ENCODE assay signal across 10 cellular contexts in genomic region chr3:186235554-186235953, GRCh38.
DNase-seq lines count a peak whose midpoint lies in the region; ATAC-seq and TF ChIP-seq lines count a peak whose summit lies in the region.
"Had no signal": no experiment of that assay in that cellular context is flagged by ENCODE, and none has a peak within 500 bp of the region (broad histone marks: within the 10 kb centered on the region; RNA-seq: fewer than 3 reads in every experiment).

No MANE protein-coding gene starts in this region.

- DNase-seq in heart right ventricle = no peak
- no peak for DNase-seq in cardiac septum (ENCODE audit: low spot score)
- peak in 1 of 2 donors; percentile 12 for DNase-seq in stimulated activated naive CD8-positive, alpha-beta T cell treated with anti-CD3 and anti-CD28 coated beads, Interleukin-15, amount 100 ng/mL, for 72 hours
- DNase-seq in T-helper 9 cell = no peak
- DNase-seq in stimulated activated CD4-positive, alpha-beta T cell treated with anti-CD3 and anti-CD28 coated beads, Interleukin-4, amount 100 ng/mL, for 1 hour = no peak
- DNase-seq in COR-L47 (lab: John Stamatoyannopoulos, UW) = no peak
- DNase-seq: NCI-H1092 treated with DMSO at 0.1 percent for 48 hours had no signal

- H3K9me3 ChIP-seq in heart right ventricle = no peaks in the 10 kb centered on the region

- H3K9me3 Mint-ChIP-seq in stimulated activated naive CD8-positive, alpha-beta T cell treated with anti-CD3 and anti-CD28 coated beads, Interleukin-15, amount 100 ng/mL, for 72 hours = no peaks in the 10 kb centered on the region

- H3K27ac ChIP-seq in heart right ventricle = peak overlapping the region in 7 of 10 donors; percentile 12 to 79 (median 69)

- H3K4me3 Mint-ChIP-seq in stimulated activated naive CD8-positive, alpha-beta T cell treated with anti-CD3 and anti-CD28 coated beads, Interleukin-15, amount 100 ng/mL, for 72 hours = peak overlapping the region; percentile 62 to 63

- peaks cover 19% of the 10 kb centered on the region for H3K4me1 Mint-ChIP-seq in stimulated activated naive CD8-positive, alpha-beta T cell treated with anti-CD3 and anti-CD28 coated beads, Interleukin-15, amount 100 ng/mL, for 72 hours

- H3K4me3 ChIP-seq in heart right ventricle = no peak overlapping the region

- peaks cover 18% of the 10 kb centered on the region for H3K27me3 Mint-ChIP-seq in stimulated activated naive CD8-positive, alpha-beta T cell treated with anti-CD3 and anti-CD28 coated beads, Interleukin-15, amount 100 ng/mL, for 72 hours

- H3K4me1 ChIP-seq in heart right ventricle = peaks cover 0 to 42% (median 20%) of the 10 kb centered on the region in 9 donors

- ATAC-seq in heart right ventricle (no peak), GM21825 (IDR thresholded peaks at IDR 0.05; ENCODE audit: unreplicated experiment) (peak; percentile 81), HG03558 (IDR thresholded peaks at IDR 0.05; ENCODE audit: extremely low read depth, unreplicated experiment) (peak; percentile 59)
- peak; percentile 89 for ATAC-seq in stimulated activated naive CD8-positive, alpha-beta T cell treated with anti-CD3 and anti-CD28 coated beads, Interleukin-15, amount 100 ng/mL, for 72 hours
- ATAC-seq: esophagus mucosa had no signal

- H3K27ac Mint-ChIP-seq in stimulated activated naive CD8-positive, alpha-beta T cell treated with anti-CD3 and anti-CD28 coated beads, Interleukin-15, amount 100 ng/mL, for 72 hours = peak overlapping the region; percentile 55 to 69

- H3K36me3 ChIP-seq in heart right ventricle = peaks cover 0 to 5% (median 0%) of the 10 kb centered on the region in 9 donors

- WGBS in heart right ventricle, 2 donors = 58 to 62% methylated on average over 5 of the region's 5 CpGs

- no peak for TF ChIP-seq CTCF in heart right ventricle (IDR thresholded peaks at IDR 0.05)

- H3K27me3 ChIP-seq in heart right ventricle = no peaks in the 10 kb centered on the region

- intact Hi-C loops in heart right ventricle (cut with DNase I) = no loop called here
- intact Hi-C loops in cardiac septum (cut with DNase I) = no loop called here

Comparison
In these comparisons a context has a peak if more than half of its experiments do, and no peak if none do; other contexts are left out.
1. ATAC-seq: peak in GM21825 (single experiment), HG03558 (single experiment) and stimulated activated naive CD8-positive, alpha-beta T cell treated with anti-CD3 and anti-CD28 coated beads, Interleukin-15, amount 100 ng/mL, for 72 hours (single experiment); none in heart right ventricle (0 of 8).